In the genomic region with DNA sequence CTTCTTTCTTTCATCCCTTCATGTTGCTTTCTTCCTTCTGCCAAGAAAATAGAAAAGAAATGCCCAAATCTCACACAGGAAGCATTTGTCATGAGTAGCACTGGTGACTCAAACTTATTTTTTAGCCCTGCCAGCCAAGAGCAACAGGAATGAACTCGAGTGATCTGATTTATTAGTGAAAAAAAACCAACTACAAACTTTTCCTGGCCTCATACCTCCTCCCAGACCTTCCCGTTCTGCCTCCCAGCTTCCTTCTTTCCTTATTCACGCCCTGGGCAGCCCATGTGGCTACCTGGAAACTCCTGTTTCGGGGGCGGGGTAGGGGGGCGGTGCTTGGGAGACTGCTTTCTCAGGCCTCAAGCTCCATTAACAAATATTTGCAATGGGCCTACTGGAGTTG, we compare ENCODE assay signal across 13 cellular contexts.
A peak's percentile ranks its signal among the peaks of the same experiment; 100 is the strongest.
DNase-seq lines count a peak whose midpoint lies in the region; ATAC-seq and TF ChIP-seq lines count a peak whose summit lies in the region.
"Had no signal": no experiment of that assay in that cellular context is flagged by ENCODE, and none has a peak within 500 bp of the region (broad histone marks: within the 10 kb centered on the region; RNA-seq: fewer than 3 reads in every experiment).

No MANE protein-coding gene starts in this region.

- no peaks in the 10 kb centered on the region for H3K27me3 ChIP-seq in RWPE2 (ENCODE audit: insufficient read depth, poor library complexity, severe bottlenecking)

- DNase-seq in GM04503 (ENCODE audit: low read depth), result peak; percentile 33
- peak; percentile 57 for DNase-seq in RWPE2 (ENCODE audit: low spot score)
- DNase-seq in fibroblast of mammary gland (ENCODE audit: low read depth), result peak; percentile 84
- peak; percentile 22 for DNase-seq in retinal pigment epithelial cell (ENCODE audit: low read depth)
- no peak for DNase-seq in SHP77 treated with DMSO at 0.1 percent for 48 hours (lab: John Stamatoyannopoulos, UW)
- DNase-seq in NCI-H2081 treated with DMSO at 0.1 percent for 48 hours (lab: John Stamatoyannopoulos, UW), result no peak
- DNase-seq: activated B cell treated with CpG ODN at 0.5 μM for 24 hours; activated effector memory CD4-positive, alpha-beta T cell treated with anti-CD3 and anti-CD28 coated beads, Interleukin-2, amount 50 U/mL, for 16 hours; lower lobe of right lung; small intestine had no signal

- H3K4me1 ChIP-seq in RWPE2 (ENCODE audit: insufficient read depth, poor library complexity, severe bottlenecking), result peaks cover 23% of the 10 kb centered on the region
- H3K4me1 ChIP-seq: lower lobe of right lung had no signal

- H3K36me3 ChIP-seq in RWPE2 (ENCODE audit: low read depth), result no peaks in the 10 kb centered on the region
- H3K36me3 ChIP-seq: lower lobe of right lung had no signal

- ATAC-seq in RWPE2 (ENCODE audit: low read depth), result peak; percentile 93
- no peak for ATAC-seq in GM21390 (IDR thresholded peaks at IDR 0.05; ENCODE audit: unreplicated experiment)
- ATAC-seq in GM21737 (IDR thresholded peaks at IDR 0.05; ENCODE audit: unreplicated experiment), result no peak
- ATAC-seq: lower lobe of right lung, Panc1 had no signal

- peak overlapping the region; percentile 88 for H3K27ac ChIP-seq in RWPE2 (ENCODE audit: poor library complexity, severe bottlenecking)
- H3K27ac ChIP-seq: lower lobe of right lung had no signal

- no peaks in the 10 kb centered on the region for H3K9me3 ChIP-seq in RWPE2 (ENCODE audit: severe bottlenecking)
- H3K9me3 ChIP-seq: lower lobe of right lung had no signal

- no peak overlapping the region for H3K4me3 ChIP-seq in RWPE2 (ENCODE audit: severe bottlenecking)
- no peak overlapping the region for H3K4me3 ChIP-seq in fibroblast of mammary gland (ENCODE audit: control insufficient read depth, low read depth, low read length)
- no peak overlapping the region for H3K4me3 ChIP-seq in retinal pigment epithelial cell (ENCODE audit: low read length)
- H3K4me3 ChIP-seq: lower lobe of right lung had no signal

- TF ChIP-seq CTCF in RWPE2 (IDR thresholded peaks at IDR 0.05; ENCODE audit: poor library complexity, severe bottlenecking) (no peak), fibroblast of mammary gland (conservative IDR thresholded peaks at IDR 0.05; ENCODE audit: control insufficient read depth, insufficient read depth, low read depth, low read length) (no peak), retinal pigment epithelial cell (conservative IDR thresholded peaks at IDR 0.05; ENCODE audit: low read depth, low read length) (no peak)

Comparison
In these comparisons a context has a peak if more than half of its experiments do, and no peak if none do; other contexts are left out.
1. DNase-seq: peak in GM04503 (single experiment), RWPE2 (single experiment), fibroblast of mammary gland (single experiment) and retinal pigment epithelial cell (single experiment); none in SHP77 treated with DMSO at 0.1 percent for 48 hours (single experiment) and NCI-H2081 treated with DMSO at 0.1 percent for 48 hours (single experiment).